ENCODE assay signal across 28 cellular contexts in genomic region chr6:4340544-4340943, GRCh38.
"Had no signal": no experiment of that assay in that cellular context is flagged by ENCODE, and none has a peak within 500 bp of the region (broad histone marks: within the 10 kb centered on the region; RNA-seq: fewer than 3 reads in every experiment).

No MANE protein-coding gene starts in this region.

- H3K27ac ChIP-seq: left lung, lower lobe of right lung, neutrophil, ovary, prostate gland, spleen, tibial nerve, upper lobe of left lung, vagina had no signal

- H3K36me3 Mint-ChIP-seq: immature natural killer cell; naive thymus-derived CD8-positive, alpha-beta T cell; stimulated activated effector memory CD8-positive, alpha-beta T cell treated with anti-CD3 and anti-CD28 coated beads, Interleukin-12 subunit alpha, Interleukin-12 subunit beta, amount 100 ng/mL, for 72 hours had no signal

- H3K9me3 Mint-ChIP-seq: immature natural killer cell; naive thymus-derived CD8-positive, alpha-beta T cell; neural crest cell; stimulated activated effector memory CD8-positive, alpha-beta T cell treated with anti-CD3 and anti-CD28 coated beads, Interleukin-12 subunit alpha, Interleukin-12 subunit beta, amount 100 ng/mL, for 72 hours; stimulated activated naive CD8-positive, alpha-beta T cell treated with anti-CD3 and anti-CD28 coated beads, Interleukin-15, amount 100 ng/mL, for 72 hours had no signal

- H3K9me3 ChIP-seq: left lung, lower lobe of right lung, neutrophil, ovary, prostate gland, spleen, tibial nerve, upper lobe of left lung, vagina had no signal

- ATAC-seq: left lung; lower lobe of right lung; naive thymus-derived CD8-positive, alpha-beta T cell; right cardiac atrium; sciatic nerve; stimulated activated effector memory CD8-positive, alpha-beta T cell treated with anti-CD3 and anti-CD28 coated beads, Interleukin-12 subunit alpha, Interleukin-12 subunit beta, amount 100 ng/mL, for 72 hours; stimulated activated naive CD8-positive, alpha-beta T cell treated with anti-CD3 and anti-CD28 coated beads, Interleukin-15, amount 100 ng/mL, for 72 hours had no signal

- H3K4me1 Mint-ChIP-seq: immature natural killer cell; stimulated activated naive CD8-positive, alpha-beta T cell treated with anti-CD3 and anti-CD28 coated beads, Interleukin-15, amount 100 ng/mL, for 72 hours had no signal

- DNase-seq: hypothalamus; immature natural killer cell; kidney; left colon; left lung; lower lobe of right lung; mammary epithelial cell; mesenchymal stem cell; naive thymus-derived CD8-positive, alpha-beta T cell; occipital lobe; ovary; retina; right cardiac atrium; small intestine; spleen; stimulated activated CD4-positive, alpha-beta T cell treated with anti-CD3 and anti-CD28 coated beads, Interleukin-4, amount 100 ng/mL, for 24 hours; stimulated activated naive CD4-positive, alpha-beta T cell treated with Interleukin-2 at 50 U/mL for 16 hours; stimulated activated naive CD8-positive, alpha-beta T cell treated with anti-CD3 and anti-CD28 coated beads, Interleukin-15, amount 100 ng/mL, for 72 hours; substantia nigra; upper lobe of left lung had no signal

- H3K4me3 Mint-ChIP-seq: immature natural killer cell; naive thymus-derived CD8-positive, alpha-beta T cell; nephron; neural crest cell; stimulated activated effector memory CD8-positive, alpha-beta T cell treated with anti-CD3 and anti-CD28 coated beads, Interleukin-12 subunit alpha, Interleukin-12 subunit beta, amount 100 ng/mL, for 72 hours; stimulated activated naive CD8-positive, alpha-beta T cell treated with anti-CD3 and anti-CD28 coated beads, Interleukin-15, amount 100 ng/mL, for 72 hours had no signal

- H3K27ac Mint-ChIP-seq: immature natural killer cell; nephron; stimulated activated effector memory CD8-positive, alpha-beta T cell treated with anti-CD3 and anti-CD28 coated beads, Interleukin-12 subunit alpha, Interleukin-12 subunit beta, amount 100 ng/mL, for 72 hours had no signal

- H3K27me3 ChIP-seq: left lung, ovary, spleen, upper lobe of left lung, vagina had no signal

- H3K36me3 ChIP-seq: left lung, lower lobe of right lung, neutrophil, ovary, prostate gland, spleen, tibial nerve, upper lobe of left lung, vagina had no signal

- H3K4me1 ChIP-seq: left lung, lower lobe of right lung, prostate gland, tibial nerve, vagina had no signal

- H3K4me3 ChIP-seq: left lung, lower lobe of right lung, ovary, prostate gland, spleen, tibial nerve, upper lobe of left lung, vagina had no signal
